ENCODE assay signal across 1 cellular context in genomic region chr20:19779634-19780033, GRCh38.
TF ChIP-seq lines count a peak whose summit lies in the region.

No MANE protein-coding gene starts in this region.

TF ChIP-seq in GM12878, 131 proteins besides CTCF, POLR2A, EP300 and RAD21 (continued from another document):
- no peak for TF ChIP-seq SRF (IDR thresholded peaks at IDR 0.05; ENCODE audit: low read depth in 2 of 2, low read length in 2 of 2)
- TF ChIP-seq POU2F2 (IDR thresholded peaks at IDR 0.05; ENCODE audit: borderline replicate concordance, low read depth, low read length): peak; percentile 22; the same call in 1 of the 3 replicates
- no peak for TF ChIP-seq SMAD1 (IDR thresholded peaks at IDR 0.05; ENCODE audit: low read depth, partially characterized antibody)
- TF ChIP-seq CREM (IDR thresholded peaks at IDR 0.05; ENCODE audit: low read depth): 0 out of 2 replicates have a peak, but pooled peaks have one; percentile 13
- TF ChIP-seq, protein P1, sequence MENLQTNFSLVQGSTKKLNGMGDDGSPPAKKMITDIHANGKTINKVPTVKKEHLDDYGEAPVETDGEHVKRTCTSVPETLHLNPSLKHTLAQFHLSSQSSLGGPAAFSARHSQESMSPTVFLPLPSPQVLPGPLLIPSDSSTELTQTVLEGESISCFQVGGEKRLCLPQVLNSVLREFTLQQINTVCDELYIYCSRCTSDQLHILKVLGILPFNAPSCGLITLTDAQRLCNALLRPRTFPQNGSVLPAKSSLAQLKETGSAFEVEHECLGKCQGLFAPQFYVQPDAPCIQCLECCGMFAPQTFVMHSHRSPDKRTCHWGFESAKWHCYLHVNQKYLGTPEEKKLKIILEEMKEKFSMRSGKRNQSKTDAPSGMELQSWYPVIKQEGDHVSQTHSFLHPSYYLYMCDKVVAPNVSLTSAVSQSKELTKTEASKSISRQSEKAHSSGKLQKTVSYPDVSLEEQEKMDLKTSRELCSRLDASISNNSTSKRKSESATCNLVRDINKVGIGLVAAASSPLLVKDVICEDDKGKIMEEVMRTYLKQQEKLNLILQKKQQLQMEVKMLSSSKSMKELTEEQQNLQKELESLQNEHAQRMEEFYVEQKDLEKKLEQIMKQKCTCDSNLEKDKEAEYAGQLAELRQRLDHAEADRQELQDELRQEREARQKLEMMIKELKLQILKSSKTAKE (IDR thresholded peaks at IDR 0.05; ENCODE audit: low read depth, poor library complexity, severe bottlenecking): no peak
- TF ChIP-seq MEF2B (IDR thresholded peaks at IDR 0.05; ENCODE audit: partially characterized antibody, poor library complexity, severe bottlenecking): peak; percentile 69
- TF ChIP-seq NR2F1 (conservative IDR thresholded peaks at IDR 0.05): 0 out of 2 replicates have a peak, but pooled peaks have one; percentile 41
- TF ChIP-seq SMARCA5 (IDR thresholded peaks at IDR 0.05): no peak
- peak in 1 of 2 experiments; percentile 53; a peak in 1 of 4 replicates for TF ChIP-seq ETV6 (conservative IDR thresholded peaks at IDR 0.05 in 1 of 2, IDR thresholded peaks at IDR 0.05 in 1 of 2; ENCODE audit: borderline replicate concordance in 1 of 2, low read depth in 1 of 2)
- TF ChIP-seq SUZ12 (IDR thresholded peaks at IDR 0.05; ENCODE audit: unreplicated experiment): no peak
- TF ChIP-seq NR2C2 (IDR thresholded peaks at IDR 0.05; ENCODE audit: borderline replicate concordance, control insufficient read depth, insufficient read length, low read depth): no peak
- TF ChIP-seq IKZF1 (conservative IDR thresholded peaks at IDR 0.05): 0 out of 2 replicates have a peak, but pooled peaks have one; percentile 26
- peak; percentile 30; the same call in 1 of the 2 replicates for TF ChIP-seq PAX5 (IDR thresholded peaks at IDR 0.05; ENCODE audit: borderline replicate concordance, low read depth, low read length)
- TF ChIP-seq RUNX3 (IDR thresholded peaks at IDR 0.05; ENCODE audit: low read length): peak; percentile 91
- peak; percentile 18; the same call in 1 of the 2 replicates for TF ChIP-seq MTA2 (IDR thresholded peaks at IDR 0.05; ENCODE audit: low read depth)
